Comparison of ENCODE assay signal across 16 cellular contexts in genomic region chr5:167778228-167778627, GRCh38.
DNase-seq lines count a peak whose midpoint lies in the region; TF ChIP-seq lines count a peak whose summit lies in the region.
"Had no signal": no experiment of that assay in that cellular context is flagged by ENCODE, and none has a peak within 500 bp of the region (broad histone marks: within the 10 kb centered on the region; RNA-seq: fewer than 3 reads in every experiment).

No MANE protein-coding gene starts in this region.

- H3K4me2 ChIP-seq in mammary epithelial cell (ENCODE audit: insufficient read depth, low read depth, low read length) (no peak overlapping the region), GM23248 (ENCODE audit: unreplicated experiment) (no peak overlapping the region)
- H3K4me2 ChIP-seq: A549, GM23338 had no signal

- POLR2A ChIA-PET in A673 (lab: Charles Lee; ENCODE audit: low non-redundant PET) = no interaction called here

- peaks cover 9% of the 10 kb centered on the region for H3K4me1 ChIP-seq in mammary epithelial cell (ENCODE audit: insufficient read depth, low read length)
- no peaks in the 10 kb centered on the region for H3K4me1 ChIP-seq in breast epithelium
- H3K4me1 ChIP-seq in A673 (ENCODE audit: insufficient read depth, low read length, poor library complexity, severe bottlenecking) = peaks cover 39% of the 10 kb centered on the region
- peaks cover 17% of the 10 kb centered on the region for H3K4me1 ChIP-seq in GM23248 (ENCODE audit: insufficient read depth)
- H3K4me1 ChIP-seq: A549 had no signal

- H4K20me1 ChIP-seq in mammary epithelial cell (ENCODE audit: insufficient read depth, low read length) (no peaks in the 10 kb centered on the region), GM23248 (ENCODE audit: insufficient read depth) (no peaks in the 10 kb centered on the region)

- DNase-seq in mammary epithelial cell = no peak
- no peak for DNase-seq in breast epithelium (ENCODE audit: low spot score in 2 of 2)
- DNase-seq in A673 (ENCODE audit: low spot score) = no peak
- no peak for DNase-seq in GM23248
- no peak for DNase-seq in T-helper 1 cell
- DNase-seq in SIG-M5 (lab: John Stamatoyannopoulos, UW) = no peak
- DNase-seq: 8988T; C1 segment of cervical spinal cord; Calu3; CD4-positive, alpha-beta memory T cell; COR-L47; DMS153; DND-41; H9 had no signal

- TF ChIP-seq POLR2A in breast epithelium (IDR thresholded peaks at IDR 0.05) = no peak

- H3K9me3 ChIP-seq in mammary epithelial cell (replicated peaks; ENCODE audit: insufficient read depth, low read length) (no peaks in the 10 kb centered on the region), breast epithelium (no peaks in the 10 kb centered on the region), A673 (ENCODE audit: low read depth, low read length, poor library complexity, severe bottlenecking) (no peaks in the 10 kb centered on the region), GM23248 (ENCODE audit: low read depth) (no peaks in the 10 kb centered on the region)
- H3K9me3 ChIP-seq: A549 had no signal

- H3K79me2 ChIP-seq in mammary epithelial cell (ENCODE audit: insufficient read depth, low read length) (no peaks in the 10 kb centered on the region), GM23248 (ENCODE audit: insufficient read depth) (peaks cover 90% of the 10 kb centered on the region)

- H3K36me3 ChIP-seq in mammary epithelial cell (ENCODE audit: insufficient read depth, low read length) (no peaks in the 10 kb centered on the region), breast epithelium (no peaks in the 10 kb centered on the region), A673 (ENCODE audit: insufficient read depth, low read length, poor library complexity, severe bottlenecking) (no peaks in the 10 kb centered on the region), GM23248 (ENCODE audit: low read depth) (no peaks in the 10 kb centered on the region; the same call in 1 of the 2 replicates)

- 0 out of 2 replicates have a peak, but pooled peaks cover 3% of the 10 kb centered on the region for H3F3A ChIP-seq in GM23248 (ENCODE audit: insufficient read depth)

- CTCF ChIA-PET in mammary epithelial cell (lab: Charles Lee; ENCODE audit: low non-redundant PET) = no interaction called here
- CTCF ChIA-PET in A673 (lab: Charles Lee) = no interaction called here

- no peak overlapping the region for H3K27ac ChIP-seq in mammary epithelial cell (ENCODE audit: insufficient read depth, low read depth, low read length)
- H3K27ac ChIP-seq in breast epithelium = no peak overlapping the region
- H3K27ac ChIP-seq in A673 (ENCODE audit: low read depth, low read length, poor library complexity, severe bottlenecking) = peak overlapping the region; percentile 41
- H3K27ac ChIP-seq in GM23248 = peak overlapping the region; percentile 52
- H3K27ac ChIP-seq: A549 had no signal

- 95% methylated on average over 2 of the region's 2 CpGs for WGBS in mammary epithelial cell (ENCODE audit: low coverage, missing lambda C conversion rate)
- WGBS in GM23248 (ENCODE audit: low coverage in 1 of 2, low lambda C conversion rate in 2 of 2, missing lambda C conversion rate in 2 of 2), 2 experiments = 90 to 95% methylated on average over 2 of the region's 2 CpGs

- in situ Hi-C loops in mammary epithelial cell (cut with MboI; ENCODE audit: low sequenced_read_pairs in 2 of 2) (no loop called here), GM23248 (cut with MboI) (no loop called here)

- H3K9ac ChIP-seq in mammary epithelial cell (ENCODE audit: insufficient read depth, low read length) = no peak overlapping the region
- H3K9ac ChIP-seq in GM23248 = no peak overlapping the region

- H3K9me2 ChIP-seq in GM23248 (ENCODE audit: insufficient read depth) = no peaks in the 10 kb centered on the region

- TF ChIP-seq CTCF in mammary epithelial cell (conservative IDR thresholded peaks at IDR 0.05 in 1 of 2, IDR thresholded peaks at IDR 0.05 in 1 of 2; ENCODE audit: extremely low read depth in 1 of 2, insufficient read depth in 1 of 2, low read depth in 1 of 2, low read length in 2 of 2) = no peak
- TF ChIP-seq CTCF in breast epithelium (IDR thresholded peaks at IDR 0.05) = no peak
- TF ChIP-seq CTCF in A673 (conservative IDR thresholded peaks at IDR 0.05; ENCODE audit: low read depth, low read length) = no peak

- no peaks in the 10 kb centered on the region for H3K27me3 ChIP-seq in mammary epithelial cell (ENCODE audit: insufficient read depth, low read length)
- H3K27me3 ChIP-seq in breast epithelium = no peaks in the 10 kb centered on the region
- H3K27me3 ChIP-seq in A673 (replicated peaks; ENCODE audit: insufficient read depth, low read depth, low read length, poor library complexity) = no peaks in the 10 kb centered on the region
- no peaks in the 10 kb centered on the region for H3K27me3 ChIP-seq in GM23248 (replicated peaks; ENCODE audit: insufficient read depth)

- H2AFZ ChIP-seq in mammary epithelial cell (ENCODE audit: low read depth, low read length) (peak overlapping the region; percentile 18), GM23248 (no peak overlapping the region)
- H2AFZ ChIP-seq: GM23338 had no signal

- intact Hi-C loops in mammary epithelial cell (cut with micrococcal nuclease) (no loop called here), breast epithelium (cut with DNase I; ENCODE audit: low total_unique reads) (no loop called here), A673 (cut with micrococcal nuclease; ENCODE audit: unreplicated experiment) (no loop called here)

- BruUV-seq in mammary epithelial cell (replicated peaks; lab: Mats Ljungman, UMichigan) (no TSS peak), A673 (replicated peaks; lab: Mats Ljungman, UMichigan) (no TSS peak)

- dilution Hi-C loops in mammary epithelial cell (cut with HindIII; ENCODE audit: low sequenced_read_pairs) = no loop called here

- H3K4me3 ChIP-seq in mammary epithelial cell (replicated peaks in 1 of 3; ENCODE audit: insufficient read depth in 1 of 3, low read depth in 2 of 3, low read length in 3 of 3) (no peak overlapping the region), breast epithelium (no peak overlapping the region), A673 (ENCODE audit: low read depth, low read length, poor library complexity, severe bottlenecking) (no peak overlapping the region), GM23248 (no peak overlapping the region)
- H3K4me3 ChIP-seq: A549, GM23338 had no signal

Comparison
In these comparisons a context has a peak if more than half of its experiments do, and no peak if none do; other contexts are left out.
1. H3K27ac ChIP-seq: peak in A673 (single experiment) and GM23248 (single experiment); none in mammary epithelial cell (single experiment) and breast epithelium (0 of 2).